11 cellular contexts compared by ENCODE assay signal in genomic region chr2:69781321-69782248, GRCh38. TPM values are rescaled to one million over a fixed set of nuclear protein-coding genes. Genes with fewer than 3 reads are reported as not detected.
DNase-seq lines count a peak whose midpoint lies in the region; ATAC-seq and TF ChIP-seq lines count a peak whose summit lies in the region.
"Had no signal": no experiment of that assay in that cellular context is flagged by ENCODE, and none has a peak within 500 bp of the region (broad histone marks: within the 10 kb centered on the region; RNA-seq: fewer than 3 reads in every experiment).

No MANE protein-coding gene starts in this region.

- no peak for DNase-seq in right cardiac atrium
- DNase-seq in Right ventricle myocardium inferior (ENCODE audit: missing footprints): no peak
- peak; percentile 71 for DNase-seq in NCI-H226
- no peak for DNase-seq in AG08395 (ENCODE audit: low spot score)
- no peak for DNase-seq in effector memory CD8-positive, alpha-beta T cell
- no peak for DNase-seq in SK-N-SH
- DNase-seq: SW 1271 had no signal

- CTCF ChIA-PET in SK-N-SH (lab: Yijun Ruan, JAX): interaction anchor here (0.8 to 2.1 kb wide), 3 partner anchors 8 to 57 kb away, joined by 3 to 6 read pairs (median 3); no protein-coding TSS in a partner anchor

- H3K4me3 Mint-ChIP-seq in effector memory CD8-positive, alpha-beta T cell: no peak overlapping the region
- H3K4me3 Mint-ChIP-seq: brain had no signal

- no peaks in the 10 kb centered on the region for H4K20me1 ChIP-seq in SK-N-SH (ENCODE audit: insufficient read depth)

- H3K9me3 ChIP-seq in right cardiac atrium (ENCODE audit: control insufficient read depth, low read length) (no peaks in the 10 kb centered on the region), gastroesophageal sphincter (no peaks in the 10 kb centered on the region), SK-N-SH (no peaks in the 10 kb centered on the region)

- H3K27ac ChIP-seq in right cardiac atrium (ENCODE audit: low read length): no peak overlapping the region
- H3K27ac ChIP-seq in gastroesophageal sphincter: no peak overlapping the region
- H3K27ac ChIP-seq in SK-N-SH (ENCODE audit: low read depth in 2 of 2, low read length in 1 of 2): no peak overlapping the region
- H3K27ac ChIP-seq: BLaER1 treated with 17β-estradiol and CSF1 and Interleukin-3, amounts not matched to agents 10 nM and 100 nM had no signal

- H3K4me1 Mint-ChIP-seq in effector memory CD8-positive, alpha-beta T cell (ENCODE audit: low read depth in 2 of 2): peaks cover 5 to 7% of the 10 kb centered on the region in 2 donors

- H3K9me3 Mint-ChIP-seq in effector memory CD8-positive, alpha-beta T cell: no peaks in the 10 kb centered on the region

- H3K27me3 ChIP-seq in right cardiac atrium (ENCODE audit: control insufficient read depth, insufficient read depth) (no peaks in the 10 kb centered on the region), gastroesophageal sphincter (no peaks in the 10 kb centered on the region), SK-N-SH (ENCODE audit: insufficient read depth) (no peaks in the 10 kb centered on the region)
- H3K27me3 ChIP-seq: BLaER1 treated with 17β-estradiol and CSF1 and Interleukin-3, amounts not matched to agents 10 nM and 100 nM had no signal

- H3K9ac ChIP-seq in SK-N-SH: no peak overlapping the region
- H3K9ac ChIP-seq: BLaER1 treated with 17β-estradiol and CSF1 and Interleukin-3, amounts not matched to agents 10 nM and 100 nM had no signal

- TF ChIP-seq EP300 in gastroesophageal sphincter (IDR thresholded peaks at IDR 0.05) (no peak), SK-N-SH (IDR thresholded peaks at IDR 0.05; ENCODE audit: borderline replicate concordance in 1 of 2, low read depth in 1 of 2, low read length in 1 of 2) (no peak)

- no peak overlapping the region for H3K4me2 ChIP-seq in SK-N-SH

- no peaks in the 10 kb centered on the region for H3F3A ChIP-seq in SK-N-SH (replicated peaks; ENCODE audit: insufficient read depth)

- peaks cover 0 to 21% of the 10 kb centered on the region in 2 donors for H3K36me3 ChIP-seq in gastroesophageal sphincter
- H3K36me3 ChIP-seq in SK-N-SH (replicated peaks in 1 of 2; ENCODE audit: control insufficient read depth in 1 of 2, insufficient read depth in 2 of 2, low read length in 1 of 2): peaks cover 4 to 11% of the 10 kb centered on the region in 2 experiments

- POLR2A ChIA-PET in SK-N-SH (lab: Yijun Ruan, JAX): no interaction called here

- no peak overlapping the region for H2AFZ ChIP-seq in SK-N-SH (ENCODE audit: low read depth)

- no peaks in the 10 kb centered on the region; the same call in 1 of the 2 replicates for H3K79me2 ChIP-seq in SK-N-SH (ENCODE audit: insufficient read depth)

- no peaks in the 10 kb centered on the region for H3K9me2 ChIP-seq in SK-N-SH

- no peak for TF ChIP-seq RAD21 in SK-N-SH (IDR thresholded peaks at IDR 0.05; ENCODE audit: low read length)

- TF ChIP-seq CTCF in gastroesophageal sphincter (IDR thresholded peaks at IDR 0.05) (no peak), SK-N-SH (IDR thresholded peaks at IDR 0.05) (no peak)

- no peaks in the 10 kb centered on the region for H3K36me3 Mint-ChIP-seq in effector memory CD8-positive, alpha-beta T cell (ENCODE audit: insufficient read depth)
- H3K36me3 Mint-ChIP-seq: brain had no signal

- ATAC-seq in right cardiac atrium (peak; percentile 50 to 80), Right ventricle myocardium inferior (no peak), gastroesophageal sphincter (peak; percentile 36), HG02610 (IDR thresholded peaks at IDR 0.05; ENCODE audit: unreplicated experiment) (no peak)
- no peak for ATAC-seq in effector memory CD8-positive, alpha-beta T cell (replicated peaks)

- no peak overlapping the region for H3K27ac Mint-ChIP-seq in effector memory CD8-positive, alpha-beta T cell

- H3K27me3 Mint-ChIP-seq in effector memory CD8-positive, alpha-beta T cell: no peaks in the 10 kb centered on the region
- H3K27me3 Mint-ChIP-seq: brain had no signal

- H3K4me3 ChIP-seq in right cardiac atrium (ENCODE audit: low read length) (no peak overlapping the region), gastroesophageal sphincter (no peak overlapping the region), SK-N-SH (ENCODE audit: low read depth in 2 of 2, low read length in 1 of 2) (no peak overlapping the region)
- H3K4me3 ChIP-seq: BLaER1 treated with 17β-estradiol and CSF1 and Interleukin-3, amounts not matched to agents 10 nM and 100 nM had no signal

- TF ChIP-seq POLR2A in gastroesophageal sphincter (IDR thresholded peaks at IDR 0.05): no peak

- WGBS in right cardiac atrium: 73% methylated on average over 5 of the region's 5 CpGs
- WGBS in gastroesophageal sphincter (ENCODE audit: low coverage in 1 of 2), 2 donors: 59 to 69% methylated on average over 5 of the region's 5 CpGs
- WGBS in SK-N-SH (ENCODE audit: low lambda C conversion rate): 64% methylated on average over 5 of the region's 5 CpGs

- intact Hi-C loops in right cardiac atrium (cut with DNase I): no loop called here
- intact Hi-C loops in Right ventricle myocardium inferior (cut with DNase I): no loop called here

- H3K4me1 ChIP-seq in right cardiac atrium (ENCODE audit: control insufficient read depth, insufficient read depth, low read length) (peaks cover 3% of the 10 kb centered on the region), gastroesophageal sphincter (peaks cover 0 to 7% (median 0%) of the 10 kb centered on the region in 3 donors), SK-N-SH (ENCODE audit: control insufficient read depth in 1 of 2, insufficient read depth in 2 of 2, low read depth in 1 of 2, low read length in 1 of 2) (no peaks in the 10 kb centered on the region)

TF ChIP-seq in SK-N-SH, 30 proteins besides CTCF, POLR2A, EP300 and RAD21:
- TF ChIP-seq USF2 (IDR thresholded peaks at IDR 0.05; ENCODE audit: borderline replicate concordance, low read depth, low read length) (no peak), ELF1 (IDR thresholded peaks at IDR 0.05) (no peak)
- TF ChIP-seq, protein P1, sequence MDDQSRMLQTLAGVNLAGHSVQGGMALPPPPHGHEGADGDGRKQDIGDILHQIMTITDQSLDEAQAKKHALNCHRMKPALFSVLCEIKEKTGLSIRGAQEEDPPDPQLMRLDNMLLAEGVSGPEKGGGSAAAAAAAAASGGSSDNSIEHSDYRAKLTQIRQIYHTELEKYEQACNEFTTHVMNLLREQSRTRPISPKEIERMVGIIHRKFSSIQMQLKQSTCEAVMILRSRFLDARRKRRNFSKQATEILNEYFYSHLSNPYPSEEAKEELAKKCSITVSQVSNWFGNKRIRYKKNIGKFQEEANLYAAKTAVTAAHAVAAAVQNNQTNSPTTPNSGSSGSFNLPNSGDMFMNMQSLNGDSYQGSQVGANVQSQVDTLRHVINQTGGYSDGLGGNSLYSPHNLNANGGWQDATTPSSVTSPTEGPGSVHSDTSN (IDR thresholded peaks at IDR 0.05): no peak
- TF ChIP-seq, protein P2, sequence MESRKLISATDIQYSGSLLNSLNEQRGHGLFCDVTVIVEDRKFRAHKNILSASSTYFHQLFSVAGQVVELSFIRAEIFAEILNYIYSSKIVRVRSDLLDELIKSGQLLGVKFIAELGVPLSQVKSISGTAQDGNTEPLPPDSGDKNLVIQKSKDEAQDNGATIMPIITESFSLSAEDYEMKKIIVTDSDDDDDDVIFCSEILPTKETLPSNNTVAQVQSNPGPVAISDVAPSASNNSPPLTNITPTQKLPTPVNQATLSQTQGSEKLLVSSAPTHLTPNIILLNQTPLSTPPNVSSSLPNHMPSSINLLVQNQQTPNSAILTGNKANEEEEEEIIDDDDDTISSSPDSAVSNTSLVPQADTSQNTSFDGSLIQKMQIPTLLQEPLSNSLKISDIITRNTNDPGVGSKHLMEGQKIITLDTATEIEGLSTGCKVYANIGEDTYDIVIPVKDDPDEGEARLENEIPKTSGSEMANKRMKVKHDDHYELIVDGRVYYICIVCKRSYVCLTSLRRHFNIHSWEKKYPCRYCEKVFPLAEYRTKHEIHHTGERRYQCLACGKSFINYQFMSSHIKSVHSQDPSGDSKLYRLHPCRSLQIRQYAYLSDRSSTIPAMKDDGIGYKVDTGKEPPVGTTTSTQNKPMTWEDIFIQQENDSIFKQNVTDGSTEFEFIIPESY (IDR thresholded peaks at IDR 0.05; ENCODE audit: borderline replicate concordance, low read depth): no peak

RNA-seq across cellular contexts. Expression of gene ANXA4, which starts 39.7 kb away (rescaled TPM):
- total RNA-seq in right cardiac atrium (10 to 100 TPM; 27.1 to 43.7 (median 33.9) TPM), Right ventricle myocardium inferior (27.5 TPM), gastroesophageal sphincter (10 to 100 TPM; 49.0 to 66.8 (median 58.1) TPM)
- polyA plus RNA-seq in right cardiac atrium (15.4 TPM), SK-N-SH (2012; rRNA removed) (93.2 and 137 TPM in 2 replicates)
- polyA plus RNA-seq in SK-N-SH (2012; cell fraction: cytosol; rRNA removed): 86.9 and 101 TPM in 2 replicates
- polyA plus RNA-seq in SK-N-SH (2012; cell fraction: nucleus; rRNA removed): 126 and 213 TPM in 2 replicates

RNA-seq across cellular contexts. Expression of gene GMCL1, which starts 47.9 kb away (rescaled TPM):
- total RNA-seq in right cardiac atrium (1 to 10 TPM; 4.6 to 6.8 (median 6.4) TPM), Right ventricle myocardium inferior (4.3 TPM), gastroesophageal sphincter (10 to 100 TPM; 10.6 to 14.8 (median 13.0) TPM)
- polyA plus RNA-seq in right cardiac atrium (2.5 TPM), SK-N-SH (2012; rRNA removed) (5.3 and 6.2 TPM in 2 replicates)
- 6.4 and 7.6 TPM in 2 replicates for polyA plus RNA-seq in SK-N-SH (2012; cell fraction: cytosol; rRNA removed)
- 6.2 and 8.9 TPM in 2 replicates for polyA plus RNA-seq in SK-N-SH (2012; cell fraction: nucleus; rRNA removed)

Comparison
In these comparisons a context has a peak if more than half of its experiments do, and no peak if none do; other contexts are left out.
1. ATAC-seq: peak in right cardiac atrium (2 of 2) and gastroesophageal sphincter (single experiment); none in Right ventricle myocardium inferior (single experiment), effector memory CD8-positive, alpha-beta T cell (single experiment) and HG02610 (single experiment).